8 cellular contexts compared by ENCODE assay signal in genomic region chr1:33099290-33100118, GRCh38. TPM values are rescaled to one million over a fixed set of nuclear protein-coding genes. Genes with fewer than 3 reads are reported as not detected.
DNase-seq lines count a peak whose midpoint lies in the region; ATAC-seq and TF ChIP-seq lines count a peak whose summit lies in the region.

No MANE protein-coding gene starts in this region.

- no peaks in the 10 kb centered on the region for H3K79me2 ChIP-seq in DOHH2 (ENCODE audit: control insufficient read depth, low read length)

- CTCF ChIA-PET in Panc1 (lab: Charles Lee): interaction anchor here (1.0 kb wide), 1 partner anchor 27 kb away, joined by 8 read pairs; no protein-coding TSS in a partner anchor

- peak overlapping the region; percentile 43 for H3K4me2 ChIP-seq in DOHH2 (ENCODE audit: low read length)

- H4K20me1 ChIP-seq in DOHH2 (ENCODE audit: control insufficient read depth, insufficient read depth, low read depth, low read length): no peaks in the 10 kb centered on the region

- intact Hi-C loops in Panc1 (cut with micrococcal nuclease; ENCODE audit: unreplicated experiment) (loop anchor here (10.0 kb wide), 1 partner anchor 265 kb away; no protein-coding TSS in a partner anchor), left ventricle myocardium superior (cut with micrococcal nuclease) (no loop called here), testis (cut with DNase I; ENCODE audit: low total_unique reads) (no loop called here)
- intact Hi-C loops in activated T-helper 1 cell treated with anti-CD3 and anti-CD28 coated beads, Interleukin-12 subunit alpha, Interleukin-12 subunit beta, Interleukin-2, Interleukin-4 antibody, amounts not matched to agents 30 ng/mL and 10 ng/mL and 1 ng/mL, durations not matched to agents 14 hours and 24 hours and 36 hours (cut with micrococcal nuclease): loop anchor here (1.0 to 5.0 kb wide), 7 partner anchors 11 to 157 kb away; partner anchors contain the start of genes AK2, AZIN2 and ZNF362

- H3K36me3 ChIP-seq in DOHH2 (ENCODE audit: control insufficient read depth, low read length) (no peaks in the 10 kb centered on the region), Panc1 (ENCODE audit: control insufficient read depth, insufficient read depth, low read length) (no peaks in the 10 kb centered on the region), testis (ENCODE audit: low read depth, missing control alignments) (no peaks in the 10 kb centered on the region)

- H3K27me3 Mint-ChIP-seq in HFFc6 (ENCODE audit: insufficient read depth) (no peaks in the 10 kb centered on the region), glutamatergic neuron (ENCODE audit: unreplicated experiment) (no peaks in the 10 kb centered on the region)
- H3K27me3 Mint-ChIP-seq in activated T-helper 1 cell treated with anti-CD3 and anti-CD28 coated beads, Interleukin-12 subunit alpha, Interleukin-12 subunit beta, Interleukin-2, Interleukin-4 antibody, amounts not matched to agents 30 ng/mL and 10 ng/mL and 1 ng/mL, durations not matched to agents 14 hours and 24 hours and 36 hours (ENCODE audit: insufficient read depth): no peaks in the 10 kb centered on the region

- H3K9me3 Mint-ChIP-seq in HFFc6: no peaks in the 10 kb centered on the region
- no peaks in the 10 kb centered on the region for H3K9me3 Mint-ChIP-seq in activated T-helper 1 cell treated with anti-CD3 and anti-CD28 coated beads, Interleukin-12 subunit alpha, Interleukin-12 subunit beta, Interleukin-2, Interleukin-4 antibody, amounts not matched to agents 30 ng/mL and 10 ng/mL and 1 ng/mL, durations not matched to agents 14 hours and 24 hours and 36 hours
- peaks cover 5% of the 10 kb centered on the region for H3K9me3 Mint-ChIP-seq in glutamatergic neuron (ENCODE audit: unreplicated experiment)

- no peaks in the 10 kb centered on the region for H3K9me3 ChIP-seq in DOHH2 (ENCODE audit: control insufficient read depth, insufficient read depth, low read length)
- H3K9me3 ChIP-seq in Panc1 (ENCODE audit: control insufficient read depth, insufficient read depth, low read depth, low read length): no peaks in the 10 kb centered on the region
- H3K9me3 ChIP-seq in testis: no peaks in the 10 kb centered on the region

- peaks cover 29% of the 10 kb centered on the region for H3K36me3 Mint-ChIP-seq in HFFc6 (ENCODE audit: low read depth)
- peaks cover 9% of the 10 kb centered on the region for H3K36me3 Mint-ChIP-seq in activated T-helper 1 cell treated with anti-CD3 and anti-CD28 coated beads, Interleukin-12 subunit alpha, Interleukin-12 subunit beta, Interleukin-2, Interleukin-4 antibody, amounts not matched to agents 30 ng/mL and 10 ng/mL and 1 ng/mL, durations not matched to agents 14 hours and 24 hours and 36 hours (ENCODE audit: low read depth)
- H3K36me3 Mint-ChIP-seq in glutamatergic neuron (ENCODE audit: unreplicated experiment): peaks cover 6% of the 10 kb centered on the region

- POLR2A ChIA-PET in Panc1 (lab: Charles Lee): interaction anchor here (0.5 to 0.7 kb wide), 2 partner anchors 24 to 243 kb away, joined by 3 to 6 read pairs; no protein-coding TSS in a partner anchor

- H3K4me3 Mint-ChIP-seq in HFFc6 (peak overlapping the region; percentile 76), glutamatergic neuron (ENCODE audit: unreplicated experiment) (no peak overlapping the region)
- H3K4me3 Mint-ChIP-seq in activated T-helper 1 cell treated with anti-CD3 and anti-CD28 coated beads, Interleukin-12 subunit alpha, Interleukin-12 subunit beta, Interleukin-2, Interleukin-4 antibody, amounts not matched to agents 30 ng/mL and 10 ng/mL and 1 ng/mL, durations not matched to agents 14 hours and 24 hours and 36 hours: peak overlapping the region; percentile 74

- H3K27ac Mint-ChIP-seq in HFFc6 (peak overlapping the region; percentile 100), glutamatergic neuron (ENCODE audit: unreplicated experiment) (no peak overlapping the region)
- peak overlapping the region; percentile 94 for H3K27ac Mint-ChIP-seq in activated T-helper 1 cell treated with anti-CD3 and anti-CD28 coated beads, Interleukin-12 subunit alpha, Interleukin-12 subunit beta, Interleukin-2, Interleukin-4 antibody, amounts not matched to agents 30 ng/mL and 10 ng/mL and 1 ng/mL, durations not matched to agents 14 hours and 24 hours and 36 hours

- TF ChIP-seq CTCF in DOHH2 (IDR thresholded peaks at IDR 0.05; ENCODE audit: low read depth, low read length, poor library complexity, severe bottlenecking): peak; percentile 15
- TF ChIP-seq CTCF in HFFc6 (IDR thresholded peaks at IDR 0.05): peak; percentile 83
- no peak for TF ChIP-seq CTCF in Panc1 (IDR thresholded peaks at IDR 0.05)
- no peak for TF ChIP-seq CTCF in testis (IDR thresholded peaks at IDR 0.05)
- TF ChIP-seq CTCF in glutamatergic neuron (IDR thresholded peaks at IDR 0.05; ENCODE audit: partially characterized antibody, unreplicated experiment): no peak

- H3K9me2 ChIP-seq in DOHH2 (replicated peaks; ENCODE audit: control insufficient read depth, low read length): no peaks in the 10 kb centered on the region

- no peaks in the 10 kb centered on the region for H3F3A ChIP-seq in DOHH2 (ENCODE audit: control insufficient read depth, insufficient read depth)

- DNase-seq in HFFc6: peak; percentile 100
- DNase-seq in Panc1 (ENCODE audit: low read depth, low spot score): peak; percentile 83
- DNase-seq in activated T-helper 1 cell treated with anti-CD3 and anti-CD28 coated beads, Interleukin-12 subunit alpha, Interleukin-12 subunit beta, Interleukin-2, Interleukin-4 antibody, amounts not matched to agents 30 ng/mL and 10 ng/mL and 1 ng/mL, durations not matched to agents 14 hours and 24 hours and 36 hours (ENCODE audit: low spot score): peak; percentile 77
- no peak for DNase-seq in left ventricle myocardium superior
- DNase-seq in stimulated activated CD4-positive, alpha-beta T cell treated with anti-CD3 and anti-CD28 coated beads, TNF-alpha, amount 100 ng/mL, for 4 hours (ENCODE audit: low read depth in 3 of 3): peak in 2 of 3 experiments; percentile 26 to 31
- no peak for DNase-seq in testis
- DNase-seq in glutamatergic neuron: no peak

- peak; percentile 97 for ATAC-seq in Panc1
- peak; percentile 31 for ATAC-seq in left ventricle myocardium superior

- 81 to 92% methylated on average over 13 of the region's 13 CpGs for WGBS in testis, 2 donors

- in situ Hi-C loops in Panc1 (cut with HindIII; ENCODE audit: low pct_unique_long_range_greater_than_20kb, low sequenced_read_pairs): no loop called here

- H3K27me3 ChIP-seq in DOHH2 (ENCODE audit: control insufficient read depth, low read length) (peaks cover 4% of the 10 kb centered on the region), Panc1 (ENCODE audit: control insufficient read depth, insufficient read depth, low read length) (no peaks in the 10 kb centered on the region), testis (no peaks in the 10 kb centered on the region)

- no peak overlapping the region for H3K4me3 ChIP-seq in DOHH2 (ENCODE audit: low read length)
- H3K4me3 ChIP-seq in Panc1 (ENCODE audit: low read depth in 2 of 2, low read length in 2 of 2): no peak overlapping the region
- no peak overlapping the region for H3K4me3 ChIP-seq in testis

- TF ChIP-seq POLR2A in testis (IDR thresholded peaks at IDR 0.05): no peak

- H3K4me1 Mint-ChIP-seq in HFFc6 (ENCODE audit: low read depth) (peaks cover 77% of the 10 kb centered on the region), glutamatergic neuron (ENCODE audit: low read depth, unreplicated experiment) (peaks cover 5% of the 10 kb centered on the region)
- peaks cover 68% of the 10 kb centered on the region for H3K4me1 Mint-ChIP-seq in activated T-helper 1 cell treated with anti-CD3 and anti-CD28 coated beads, Interleukin-12 subunit alpha, Interleukin-12 subunit beta, Interleukin-2, Interleukin-4 antibody, amounts not matched to agents 30 ng/mL and 10 ng/mL and 1 ng/mL, durations not matched to agents 14 hours and 24 hours and 36 hours (ENCODE audit: low read depth)

- no peak overlapping the region for H3K27ac ChIP-seq in DOHH2 (ENCODE audit: low read depth, low read length)
- H3K27ac ChIP-seq in Panc1 (ENCODE audit: low read length): peak overlapping the region; percentile 40
- H3K27ac ChIP-seq in testis: no peak overlapping the region

- BruUV-seq in Panc1 (replicated peaks; lab: Mats Ljungman, UMichigan): no TSS peak

- H3K4me1 ChIP-seq in DOHH2 (ENCODE audit: control insufficient read depth, low read length) (peaks cover 8% of the 10 kb centered on the region), Panc1 (ENCODE audit: control insufficient read depth, insufficient read depth, low read length) (0 out of 2 replicates have a peak, but pooled peaks cover 7% of the 10 kb centered on the region), testis (no peaks in the 10 kb centered on the region)

RNA-seq across cellular contexts. Expression of gene AZIN2, which starts 18.6 kb away (rescaled TPM):
- total RNA-seq in HFFc6 (2021; fragmentation: NEBNext Ultra II Directional; extraction: Animal tissue kit (Norgen Biotek cat#: 25700)): 1 to 10 TPM; 2.4 to 3.7 (median 3.1) TPM
- 2.4 TPM for total RNA-seq in Panc1 (2021; ENCODE audit: unreplicated experiment)
- 1.9 TPM for polyA plus RNA-seq in Panc1 (2012; ENCODE audit: insufficient read length)
- 1.1 and 1.4 TPM in 2 replicates for total RNA-seq in activated T-helper 1 cell treated with anti-CD3 and anti-CD28 coated beads, Interleukin-12 subunit alpha, Interleukin-12 subunit beta, Interleukin-2, Interleukin-4 antibody, amounts not matched to agents 30 ng/mL and 10 ng/mL and 1 ng/mL, durations not matched to agents 14 hours and 24 hours and 36 hours
- 3.3 TPM for total RNA-seq in left ventricle myocardium superior
- 10 to 100 TPM; 38.2 to 68.7 TPM for total RNA-seq in testis
- polyA plus RNA-seq in testis (ENCODE audit: insufficient read depth, low read depth, low replicate concordance): 56.9 TPM
- total RNA-seq in glutamatergic neuron (ENCODE audit: unreplicated experiment): 7.0 TPM

Comparison
In these comparisons a context has a peak if more than half of its experiments do, and no peak if none do; other contexts are left out.
1. CTCF ChIP-seq: peak in DOHH2 (single experiment) and HFFc6 (single experiment); none in Panc1 (single experiment), testis (0 of 3) and glutamatergic neuron (single experiment).
2. DNase-seq: peak in HFFc6 (single experiment), Panc1 (single experiment), activated T-helper 1 cell treated with anti-CD3 and anti-CD28 coated beads, Interleukin-12 subunit alpha, Interleukin-12 subunit beta, Interleukin-2, Interleukin-4 antibody, amounts not matched to agents 30 ng/mL and 10 ng/mL and 1 ng/mL, durations not matched to agents 14 hours and 24 hours and 36 hours (single experiment) and stimulated activated CD4-positive, alpha-beta T cell treated with anti-CD3 and anti-CD28 coated beads, TNF-alpha, amount 100 ng/mL, for 4 hours (2 of 3); none in left ventricle myocardium superior (single experiment), testis (single experiment) and glutamatergic neuron (single experiment).
3. intact Hi-C loops: an anchor here in Panc1 (10.0 kb wide) and activated T-helper 1 cell treated with anti-CD3 and anti-CD28 coated beads, Interleukin-12 subunit alpha, Interleukin-12 subunit beta, Interleukin-2, Interleukin-4 antibody, amounts not matched to agents 30 ng/mL and 10 ng/mL and 1 ng/mL, durations not matched to agents 14 hours and 24 hours and 36 hours (1.0 to 5.0 kb wide); none called in left ventricle myocardium superior and testis.